In the genomic region with DNA sequence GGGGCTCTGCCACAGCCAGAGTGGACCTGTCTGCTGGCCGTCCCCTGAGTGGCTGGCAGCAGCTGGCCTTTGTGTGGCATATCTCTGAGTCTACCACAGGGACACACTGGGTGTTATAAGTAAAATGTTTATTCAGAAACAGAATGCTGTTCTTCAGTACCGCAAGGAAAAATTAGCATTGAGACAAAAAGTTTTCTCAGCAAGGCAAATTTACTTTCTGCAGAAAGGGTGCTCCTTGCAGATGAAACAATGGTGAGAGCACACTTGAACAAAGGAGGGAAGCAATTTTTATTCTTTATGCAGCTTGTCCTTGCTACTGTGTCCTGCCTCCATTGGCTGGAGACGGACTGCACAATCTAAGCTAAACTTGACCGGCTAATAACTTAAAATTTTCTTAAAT, we compare ENCODE assay signal across 24 cellular contexts. TPM values are rescaled to one million over a fixed set of nuclear protein-coding genes. Genes with fewer than 3 reads are reported as not detected.
DNase-seq lines count a peak whose midpoint lies in the region; ATAC-seq and TF ChIP-seq lines count a peak whose summit lies in the region.
"Had no signal": no experiment of that assay in that cellular context is flagged by ENCODE, and none has a peak within 500 bp of the region (broad histone marks: within the 10 kb centered on the region; RNA-seq: fewer than 3 reads in every experiment).

No MANE protein-coding gene starts in this region.

- no peak for TF ChIP-seq CTCF in natural killer cell (IDR thresholded peaks at IDR 0.05)
- no peak for TF ChIP-seq CTCF in endothelial cell (IDR thresholded peaks at IDR 0.05; ENCODE audit: unreplicated experiment)
- no peak for TF ChIP-seq CTCF in suprapubic skin (IDR thresholded peaks at IDR 0.05)

- H3K36me3 ChIP-seq in suprapubic skin, result no peaks in the 10 kb centered on the region
- H3K36me3 ChIP-seq in CD8-positive, alpha-beta memory T cell (ENCODE audit: insufficient read depth, low read length), result no peaks in the 10 kb centered on the region
- H3K36me3 ChIP-seq: gastrocnemius medialis, upper lobe of right lung had no signal

- POLR2A ChIA-PET in CD8-positive, alpha-beta memory T cell (lab: Charles Lee), result no interaction called here

- peaks cover 5% of the 10 kb centered on the region for H3K36me3 Mint-ChIP-seq in natural killer cell treated with Interleukin-12 subunit alpha and Interleukin-12 subunit beta and Interleukin-15 and Interleukin-18, amount 100 ng/mL, for 72 hours
- H3K36me3 Mint-ChIP-seq in natural killer cell (no peaks in the 10 kb centered on the region), endothelial cell (ENCODE audit: low read depth, unreplicated experiment) (peaks cover 14% of the 10 kb centered on the region)
- no peaks in the 10 kb centered on the region for H3K36me3 Mint-ChIP-seq in CD8-positive, alpha-beta memory T cell
- H3K36me3 Mint-ChIP-seq: naive B cell had no signal

- no peak overlapping the region for H3K27ac ChIP-seq in suprapubic skin
- no peak overlapping the region for H3K27ac ChIP-seq in CD8-positive, alpha-beta memory T cell (ENCODE audit: low read depth, low read length)
- H3K27ac ChIP-seq: A549, C4-2B, gastrocnemius medialis, parathyroid adenoma, upper lobe of right lung had no signal

- DNase-seq in natural killer cell treated with Interleukin-12 subunit alpha and Interleukin-12 subunit beta and Interleukin-15 and Interleukin-18, amount 100 ng/mL, for 72 hours (ENCODE audit: low spot score), result peak; percentile 44
- DNase-seq in natural killer cell (no peak), endothelial cell (ENCODE audit: low spot score) (no peak), suprapubic skin (ENCODE audit: low spot score in 2 of 2) (no peak), head of caudate nucleus (no peak)
- DNase-seq in CD8-positive, alpha-beta memory T cell, result no peak
- DNase-seq: activated CD4-positive, alpha-beta T cell treated with anti-CD3 and anti-CD28 coated beads, Interleukin-2, amount 50 U/mL, for 1 hour; activated CD8-positive, alpha-beta memory T cell treated with anti-CD3 and anti-CD28 coated beads, Interleukin-2, amount 50 U/mL, for 4 hours; activated effector memory CD4-positive, alpha-beta T cell treated with Interleukin-2 at 50 U/mL for 16 hours; activated naive CD8-positive, alpha-beta T cell treated with anti-CD3 and anti-CD28 coated beads, Interleukin-2, amount 50 U/mL, for 24 hours; gastrocnemius medialis; kidney glomerular epithelial cell; naive B cell; NCI-H1417 treated with DMSO at 0.1 percent for 48 hours; NCI-H774; SHP77 treated with DMSO at 0.1 percent for 48 hours; stimulated activated CD4-positive, alpha-beta T cell treated with anti-CD3 and anti-CD28 coated beads, Interleukin-2, amount 100 ng/mL, for 24 hours; stimulated activated naive CD8-positive, alpha-beta T cell treated with anti-CD3 and anti-CD28 coated beads, Interleukin-15, Interleukin-2, amounts not matched to agents 100 U/mL and 50 U/mL, for 24 hours; upper lobe of right lung had no signal

- CTCF ChIA-PET in CD8-positive, alpha-beta memory T cell (lab: Charles Lee), result no interaction called here

- H3K4me1 ChIP-seq in suprapubic skin, result no peaks in the 10 kb centered on the region
- H3K4me1 ChIP-seq in CD8-positive, alpha-beta memory T cell (ENCODE audit: insufficient read depth, low read length), result no peaks in the 10 kb centered on the region
- H3K4me1 ChIP-seq: gastrocnemius medialis, parathyroid adenoma, upper lobe of right lung had no signal

- no peak overlapping the region for H3K4me3 Mint-ChIP-seq in natural killer cell treated with Interleukin-12 subunit alpha and Interleukin-12 subunit beta and Interleukin-15 and Interleukin-18, amount 100 ng/mL, for 72 hours
- H3K4me3 Mint-ChIP-seq in natural killer cell (no peak overlapping the region), endothelial cell (ENCODE audit: unreplicated experiment) (peak overlapping the region; percentile 25)
- no peak overlapping the region for H3K4me3 Mint-ChIP-seq in CD8-positive, alpha-beta memory T cell
- H3K4me3 Mint-ChIP-seq: activated naive CD8-positive, alpha-beta T cell treated with anti-CD3 and anti-CD28 coated beads, Interleukin-2, amount 50 U/mL, for 24 hours; naive B cell had no signal

- peaks cover 0 to 2% of the 10 kb centered on the region in 2 donors for H3K27me3 Mint-ChIP-seq in natural killer cell treated with Interleukin-12 subunit alpha and Interleukin-12 subunit beta and Interleukin-15 and Interleukin-18, amount 100 ng/mL, for 72 hours
- no peaks in the 10 kb centered on the region for H3K27me3 Mint-ChIP-seq in natural killer cell (ENCODE audit: low read depth in 2 of 2)
- no peaks in the 10 kb centered on the region for H3K27me3 Mint-ChIP-seq in endothelial cell (ENCODE audit: unreplicated experiment)
- no peaks in the 10 kb centered on the region for H3K27me3 Mint-ChIP-seq in CD8-positive, alpha-beta memory T cell
- H3K27me3 Mint-ChIP-seq: activated naive CD8-positive, alpha-beta T cell treated with anti-CD3 and anti-CD28 coated beads, Interleukin-2, amount 50 U/mL, for 24 hours had no signal

- peaks cover 9% of the 10 kb centered on the region for H3K9me3 ChIP-seq in suprapubic skin
- peaks cover 11% of the 10 kb centered on the region for H3K9me3 ChIP-seq in CD8-positive, alpha-beta memory T cell (ENCODE audit: low read length)
- H3K9me3 ChIP-seq: gastrocnemius medialis had no signal

- no peak overlapping the region for H3K27ac Mint-ChIP-seq in natural killer cell treated with Interleukin-12 subunit alpha and Interleukin-12 subunit beta and Interleukin-15 and Interleukin-18, amount 100 ng/mL, for 72 hours
- H3K27ac Mint-ChIP-seq in natural killer cell (no peak overlapping the region), endothelial cell (ENCODE audit: unreplicated experiment) (no peak overlapping the region)
- H3K27ac Mint-ChIP-seq in CD8-positive, alpha-beta memory T cell, result no peak overlapping the region
- H3K27ac Mint-ChIP-seq: activated naive CD8-positive, alpha-beta T cell treated with anti-CD3 and anti-CD28 coated beads, Interleukin-2, amount 50 U/mL, for 24 hours; naive B cell had no signal

- no peak for TF ChIP-seq EP300 in suprapubic skin (IDR thresholded peaks at IDR 0.05)

- no peaks in the 10 kb centered on the region for H3K9me3 Mint-ChIP-seq in natural killer cell treated with Interleukin-12 subunit alpha and Interleukin-12 subunit beta and Interleukin-15 and Interleukin-18, amount 100 ng/mL, for 72 hours
- H3K9me3 Mint-ChIP-seq in natural killer cell (no peaks in the 10 kb centered on the region), endothelial cell (ENCODE audit: unreplicated experiment) (peaks cover 4% of the 10 kb centered on the region)
- H3K9me3 Mint-ChIP-seq in CD8-positive, alpha-beta memory T cell, result peaks cover 0 to 20% (median 10%) of the 10 kb centered on the region in 5 donors

- TF ChIP-seq POLR2A in suprapubic skin (IDR thresholded peaks at IDR 0.05), result no peak

- no peak for ATAC-seq in natural killer cell treated with Interleukin-12 subunit alpha and Interleukin-12 subunit beta and Interleukin-15 and Interleukin-18, amount 100 ng/mL, for 72 hours
- ATAC-seq in natural killer cell, result no peak
- ATAC-seq: A549; activated naive CD8-positive, alpha-beta T cell treated with anti-CD3 and anti-CD28 coated beads, Interleukin-2, amount 50 U/mL, for 24 hours; gastrocnemius medialis; stimulated activated naive CD8-positive, alpha-beta T cell treated with anti-CD3 and anti-CD28 coated beads, Interleukin-15, Interleukin-2, amounts not matched to agents 100 U/mL and 50 U/mL, for 24 hours; upper lobe of right lung had no signal

- no peak overlapping the region for H3K4me3 ChIP-seq in suprapubic skin
- no peak overlapping the region for H3K4me3 ChIP-seq in CD8-positive, alpha-beta memory T cell (ENCODE audit: low read length)
- H3K4me3 ChIP-seq: A549, gastrocnemius medialis, upper lobe of right lung had no signal

- H3K27me3 ChIP-seq in suprapubic skin, result no peaks in the 10 kb centered on the region
- H3K27me3 ChIP-seq in CD8-positive, alpha-beta memory T cell (ENCODE audit: insufficient read depth, low read length, poor library complexity, severe bottlenecking), result no peaks in the 10 kb centered on the region
- H3K27me3 ChIP-seq: gastrocnemius medialis, upper lobe of right lung had no signal

- intact Hi-C loops in natural killer cell (cut with micrococcal nuclease) (no loop called here), head of caudate nucleus (cut with DNase I) (no loop called here)

- peaks cover 8 to 9% of the 10 kb centered on the region in 2 donors for H3K4me1 Mint-ChIP-seq in natural killer cell treated with Interleukin-12 subunit alpha and Interleukin-12 subunit beta and Interleukin-15 and Interleukin-18, amount 100 ng/mL, for 72 hours (ENCODE audit: low read depth in 2 of 2)
- H3K4me1 Mint-ChIP-seq in natural killer cell (no peaks in the 10 kb centered on the region), endothelial cell (ENCODE audit: unreplicated experiment) (no peaks in the 10 kb centered on the region)
- no peaks in the 10 kb centered on the region for H3K4me1 Mint-ChIP-seq in CD8-positive, alpha-beta memory T cell
- H3K4me1 Mint-ChIP-seq: naive B cell had no signal

- WGBS in suprapubic skin, result 94% methylated on average over 4 of the region's 4 CpGs

RNA-seq across cellular contexts. Expression of a gene that starts 4.0 kb away (rescaled TPM):
- not detected for total RNA-seq in natural killer cell treated with Interleukin-12 subunit alpha and Interleukin-12 subunit beta and Interleukin-15 and Interleukin-18, amount 100 ng/mL, for 72 hours
- not detected for total RNA-seq in natural killer cell
- total RNA-seq in endothelial cell (ENCODE audit: unreplicated experiment), result 0.44 TPM
- total RNA-seq in suprapubic skin, result not detected
- total RNA-seq in CD8-positive, alpha-beta memory T cell, result not detected
- polyA plus RNA-seq in CD8-positive, alpha-beta memory T cell, result not detected
- total RNA-seq: gastrocnemius medialis, upper lobe of right lung had no signal
- polyA plus RNA-seq: A549, esophagus, mammary epithelial cell had no signal

RNA-seq across cellular contexts. Expression of a gene that starts 8.1 kb away (rescaled TPM):
- 100 to 1,000 TPM; 171 to 211 TPM for total RNA-seq in natural killer cell treated with Interleukin-12 subunit alpha and Interleukin-12 subunit beta and Interleukin-15 and Interleukin-18, amount 100 ng/mL, for 72 hours
- total RNA-seq in natural killer cell (100 to 1,000 TPM; 117 to 139 (median 124) TPM), endothelial cell (ENCODE audit: unreplicated experiment) (165 TPM), suprapubic skin (100 to 1,000 TPM; 294 to 337 (median 319) TPM)
- 100 to 1,000 TPM; 244 to 245 TPM for total RNA-seq in CD8-positive, alpha-beta memory T cell
- 172 TPM for polyA plus RNA-seq in CD8-positive, alpha-beta memory T cell

RNA-seq across cellular contexts. Expression of a gene that starts 17.7 kb away (rescaled TPM):
- 10 to 100 TPM; 31.3 to 62.4 TPM for total RNA-seq in natural killer cell treated with Interleukin-12 subunit alpha and Interleukin-12 subunit beta and Interleukin-15 and Interleukin-18, amount 100 ng/mL, for 72 hours
- total RNA-seq in natural killer cell (10 to 100 TPM; 25.8 to 37.6 (median 32.3) TPM), endothelial cell (ENCODE audit: unreplicated experiment) (76.1 TPM), suprapubic skin (10 to 100 TPM; 14.0 to 29.4 (median 24.1) TPM)
- total RNA-seq in CD8-positive, alpha-beta memory T cell, result 10 to 100 TPM; 26.4 to 28.6 TPM
- 4.9 TPM for polyA plus RNA-seq in CD8-positive, alpha-beta memory T cell

RNA-seq across cellular contexts. Expression of a gene that starts 22.4 kb away (rescaled TPM):
- total RNA-seq in natural killer cell treated with Interleukin-12 subunit alpha and Interleukin-12 subunit beta and Interleukin-15 and Interleukin-18, amount 100 ng/mL, for 72 hours, result 1 to 10 TPM; 1.5 to 1.8 TPM
- 1 to 10 TPM in 2 of 3 donors, under 1 TPM in 1; 0.54 to 1.7 (median 1.4) TPM for total RNA-seq in natural killer cell
- total RNA-seq in endothelial cell (ENCODE audit: unreplicated experiment), result 5.2 TPM
- 100 to 1,000 TPM; 287 to 596 (median 348) TPM for total RNA-seq in suprapubic skin
- total RNA-seq in CD8-positive, alpha-beta memory T cell, result under 1 TPM; 0.59 to 0.93 TPM
- polyA plus RNA-seq in CD8-positive, alpha-beta memory T cell, result not detected

RNA-seq across cellular contexts. Expression of a gene that starts 45.1 kb away (rescaled TPM):
- total RNA-seq in natural killer cell treated with Interleukin-12 subunit alpha and Interleukin-12 subunit beta and Interleukin-15 and Interleukin-18, amount 100 ng/mL, for 72 hours, result 10 to 100 TPM in 1 of 2 donors, 1 to 10 TPM in 1; 4.4 to 20.1 TPM
- total RNA-seq in natural killer cell, result 1 to 10 TPM; 2.0 to 3.4 (median 2.6) TPM
- 7.6 TPM for total RNA-seq in endothelial cell (ENCODE audit: unreplicated experiment)
- total RNA-seq in suprapubic skin, result 1 to 10 TPM; 1.6 to 3.2 (median 2.0) TPM
- 10 to 100 TPM; 19.3 TPM for total RNA-seq in CD8-positive, alpha-beta memory T cell
- 0.41 TPM for polyA plus RNA-seq in CD8-positive, alpha-beta memory T cell
